In genomic region chr13:22765566-22765965, GRCh38 we compare ENCODE assay signal across 22 cellular contexts.
"Had no signal": no experiment of that assay in that cellular context is flagged by ENCODE, and none has a peak within 500 bp of the region (broad histone marks: within the 10 kb centered on the region; RNA-seq: fewer than 3 reads in every experiment).

No MANE protein-coding gene starts in this region.

- ATAC-seq: HepG2, Panc1, PC-3, SK-N-SH treated with all-trans-retinoic acid at 6 μM for 48 hours had no signal

- H3K27me3 Mint-ChIP-seq: IgD-negative memory B cell had no signal

- FAIRE-seq: HepG2 had no signal

- H3K4me3 ChIP-seq: SJCRH30 had no signal

- DNase-seq: KBM-7, MV-4-11, NCI-H1048, NCI-H1105 treated with DMSO at 0.1 percent for 48 hours, NCI-H1417 treated with DMSO at 0.1 percent for 48 hours, NCI-H146, NCI-H1694 treated with DMSO at 0.1 percent for 48 hours, NCI-H1930, NCI-H2081 treated with DMSO at 0.1 percent for 48 hours, NCI-H2171 treated with DMSO at 0.1 percent for 48 hours, NCI-H345, NCI-H446 treated with DMSO at 0.1 percent for 48 hours, NCI-H510A treated with DMSO at 0.1 percent for 48 hours, NCI-H526, PC-3, SHP77 treated with DMSO at 0.1 percent for 48 hours, SJCRH30 had no signal

- H3K27ac ChIP-seq: RWPE1, SJCRH30 had no signal

- H3K27ac Mint-ChIP-seq: IgD-negative memory B cell had no signal

- H3K27me3 ChIP-seq: SJCRH30 had no signal

- H3K36me3 ChIP-seq: SJCRH30 had no signal

- H3K4me1 ChIP-seq: SJCRH30 had no signal

- H3K9me3 ChIP-seq: SJCRH30 had no signal

- H3K4me1 Mint-ChIP-seq: IgD-negative memory B cell had no signal
